ENCODE assay signal across 3 cellular contexts in genomic region chr3:32945598-32945997, GRCh38. TPM values are rescaled to one million over a fixed set of nuclear protein-coding genes. Genes with fewer than 3 reads are reported as not detected.
"Had no signal": no experiment of that assay in that cellular context is flagged by ENCODE, and none has a peak within 500 bp of the region (broad histone marks: within the 10 kb centered on the region; RNA-seq: fewer than 3 reads in every experiment).

No MANE protein-coding gene starts in this region.

RNA-seq across cellular contexts. Expression of gene CCR4, which starts 5.8 kb away (rescaled TPM):
- total RNA-seq: endothelial cell of umbilical vein, mammary epithelial cell, progenitor cell of endocrine pancreas had no signal
